Comparison of ENCODE assay signal across 14 cellular contexts in genomic region chr1:54519709-54520108, GRCh38. TPM values are rescaled to one million over a fixed set of nuclear protein-coding genes. Genes with fewer than 3 reads are reported as not detected.
DNase-seq lines count a peak whose midpoint lies in the region; ATAC-seq and TF ChIP-seq lines count a peak whose summit lies in the region.
"Had no signal": no experiment of that assay in that cellular context is flagged by ENCODE, and none has a peak within 500 bp of the region (broad histone marks: within the 10 kb centered on the region; RNA-seq: fewer than 3 reads in every experiment).

No MANE protein-coding gene starts in this region.

- intact Hi-C loops in left colon (cut with DNase I, micrococcal nuclease): no loop called here
- intact Hi-C loops in CD4-positive, alpha-beta T cell (cut with DNase I, micrococcal nuclease): no loop called here

- POLR2A ChIA-PET in BJ (lab: Charles Lee): no interaction called here
- POLR2A ChIA-PET in CD4-positive, alpha-beta T cell (lab: Charles Lee): no interaction called here

- ATAC-seq in left colon (peak; percentile 75), GM21529 (IDR thresholded peaks at IDR 0.05; ENCODE audit: unreplicated experiment) (no peak)
- no peak for ATAC-seq in CD4-positive, alpha-beta T cell (ENCODE audit: poor library complexity)

- CTCF ChIA-PET in BJ (lab: Yijun Ruan, JAX): no interaction called here
- CTCF ChIA-PET in CD4-positive, alpha-beta T cell (lab: Charles Lee): no interaction called here

- no peaks in the 10 kb centered on the region for H3K36me3 Mint-ChIP-seq in CD4-positive, alpha-beta T cell (ENCODE audit: low read depth)
- H3K36me3 Mint-ChIP-seq: activated naive CD4-positive, alpha-beta T cell treated with anti-CD3 and anti-CD28 coated beads, Interleukin-2, amount 10 ng/mL, durations not matched to agents 7 days and 5 days had no signal

- no peaks in the 10 kb centered on the region for H3K4me1 Mint-ChIP-seq in CD4-positive, alpha-beta T cell (ENCODE audit: low read depth)
- H3K4me1 Mint-ChIP-seq: activated naive CD4-positive, alpha-beta T cell treated with anti-CD3 and anti-CD28 coated beads, Interleukin-2, amount 10 ng/mL, durations not matched to agents 7 days and 5 days had no signal

- H3K27me3 ChIP-seq in BJ (ENCODE audit: control insufficient read depth, insufficient read depth, low read length): no peaks in the 10 kb centered on the region
- H3K27me3 ChIP-seq in H7 (ENCODE audit: control insufficient read depth, insufficient read depth, low read length): no peaks in the 10 kb centered on the region
- H3K27me3 ChIP-seq in CD4-positive, alpha-beta T cell (ENCODE audit: control insufficient read depth, insufficient read depth, low read length): no peaks in the 10 kb centered on the region

- H3K9me3 ChIP-seq in CD4-positive, alpha-beta T cell (ENCODE audit: control insufficient read depth, low read length): no peaks in the 10 kb centered on the region
- H3K9me3 ChIP-seq: heart left ventricle had no signal

- H3K27me3 Mint-ChIP-seq in CD4-positive, alpha-beta T cell: no peaks in the 10 kb centered on the region

- H3K4me3 ChIP-seq in BJ (ENCODE audit: low read depth, low read length) (no peak overlapping the region), H7 (ENCODE audit: insufficient read depth, low read depth, low read length) (no peak overlapping the region)
- H3K4me3 ChIP-seq: heart left ventricle, skin epidermis had no signal

- H3K4me3 Mint-ChIP-seq in CD4-positive, alpha-beta T cell: no peak overlapping the region
- H3K4me3 Mint-ChIP-seq: activated naive CD4-positive, alpha-beta T cell treated with anti-CD3 and anti-CD28 coated beads, Interleukin-2, amount 10 ng/mL, durations not matched to agents 7 days and 5 days had no signal

- no peak overlapping the region for H3K27ac Mint-ChIP-seq in CD4-positive, alpha-beta T cell
- H3K27ac Mint-ChIP-seq: activated naive CD4-positive, alpha-beta T cell treated with anti-CD3 and anti-CD28 coated beads, Interleukin-2, amount 10 ng/mL, durations not matched to agents 7 days and 5 days had no signal

- H3K27ac ChIP-seq in CD4-positive, alpha-beta T cell (ENCODE audit: low read depth, low read length): no peak overlapping the region
- H3K27ac ChIP-seq: heart left ventricle, skin epidermis had no signal

- H3K36me3 ChIP-seq in BJ (ENCODE audit: control insufficient read depth, insufficient read depth, low read length): no peaks in the 10 kb centered on the region
- no peaks in the 10 kb centered on the region; the same call in 1 of the 2 replicates for H3K36me3 ChIP-seq in H7 (replicated peaks; ENCODE audit: control insufficient read depth, insufficient read depth, low read length)
- H3K36me3 ChIP-seq: heart left ventricle had no signal

- DNase-seq in BJ (ENCODE audit: low read depth) (no peak), H7 (peak; percentile 90), SK-N-DZ (ENCODE audit: low spot score) (peak; percentile 80), left colon (no peak), NCI-H524 (lab: John Stamatoyannopoulos, UW) (no peak), MV-4-11 (lab: John Stamatoyannopoulos, UW) (no peak)
- DNase-seq in CD4-positive, alpha-beta T cell: no peak
- DNase-seq: activated CD4-positive, CD25-positive, alpha-beta regulatory T cell treated with anti-CD3 and anti-CD28 coated beads, Interleukin-2, amount 50 U/mL, for 72 hours; activated naive CD4-positive, alpha-beta T cell treated with anti-CD3 and anti-CD28 coated beads, Interleukin-2, amount 10 ng/mL, durations not matched to agents 7 days and 5 days; dermis blood vessel endothelial cell; NCI-H1092 treated with DMSO at 0.1 percent for 48 hours had no signal

- 0 out of 2 replicates have a peak, but pooled peaks have one; percentile 13 for TF ChIP-seq CTCF in BJ (IDR thresholded peaks at IDR 0.05; ENCODE audit: insufficient read depth, low read depth, low read length)
- no peak for TF ChIP-seq CTCF in CD4-positive, alpha-beta T cell (IDR thresholded peaks at IDR 0.05)

- H3K9me3 Mint-ChIP-seq in CD4-positive, alpha-beta T cell: no peaks in the 10 kb centered on the region
- H3K9me3 Mint-ChIP-seq: activated naive CD4-positive, alpha-beta T cell treated with anti-CD3 and anti-CD28 coated beads, Interleukin-2, amount 10 ng/mL, durations not matched to agents 7 days and 5 days had no signal

RNA-seq across cellular contexts. Expression of gene ACOT11, which starts 28.3 kb away (rescaled TPM):
- 1.5 and 2.4 TPM in 2 replicates for polyA plus RNA-seq in BJ (2011; rRNA removed)
- 2.1 and 2.7 TPM in 2 replicates for polyA minus RNA-seq in BJ (2011; rRNA and poly(A)+ RNA removed)
- total RNA-seq in H7 (2014; rRNA removed; shearing (Covaris generic)): 5.0 and 5.4 TPM in 2 replicates
- 5.0 and 7.7 TPM in 2 replicates for polyA plus RNA-seq in SK-N-DZ (2014; cell fraction: cytosol; rRNA removed)
- polyA plus RNA-seq in SK-N-DZ (2014; cell fraction: nucleus; rRNA removed): 19.0 and 21.7 TPM in 2 replicates
- 10 to 100 TPM; 59.7 to 77.0 TPM for total RNA-seq in left colon
- total RNA-seq in CD4-positive, alpha-beta T cell: under 1 TPM; 0.50 to 0.91 TPM

Comparison
In these comparisons a context has a peak if more than half of its experiments do, and no peak if none do; other contexts are left out.
1. DNase-seq: peak in H7 (single experiment) and SK-N-DZ (single experiment); none in BJ (single experiment), left colon (0 of 2), NCI-H524 (0 of 2), MV-4-11 (single experiment) and CD4-positive, alpha-beta T cell (0 of 10).